1 cellular context compared by ENCODE assay signal in the genomic region with DNA sequence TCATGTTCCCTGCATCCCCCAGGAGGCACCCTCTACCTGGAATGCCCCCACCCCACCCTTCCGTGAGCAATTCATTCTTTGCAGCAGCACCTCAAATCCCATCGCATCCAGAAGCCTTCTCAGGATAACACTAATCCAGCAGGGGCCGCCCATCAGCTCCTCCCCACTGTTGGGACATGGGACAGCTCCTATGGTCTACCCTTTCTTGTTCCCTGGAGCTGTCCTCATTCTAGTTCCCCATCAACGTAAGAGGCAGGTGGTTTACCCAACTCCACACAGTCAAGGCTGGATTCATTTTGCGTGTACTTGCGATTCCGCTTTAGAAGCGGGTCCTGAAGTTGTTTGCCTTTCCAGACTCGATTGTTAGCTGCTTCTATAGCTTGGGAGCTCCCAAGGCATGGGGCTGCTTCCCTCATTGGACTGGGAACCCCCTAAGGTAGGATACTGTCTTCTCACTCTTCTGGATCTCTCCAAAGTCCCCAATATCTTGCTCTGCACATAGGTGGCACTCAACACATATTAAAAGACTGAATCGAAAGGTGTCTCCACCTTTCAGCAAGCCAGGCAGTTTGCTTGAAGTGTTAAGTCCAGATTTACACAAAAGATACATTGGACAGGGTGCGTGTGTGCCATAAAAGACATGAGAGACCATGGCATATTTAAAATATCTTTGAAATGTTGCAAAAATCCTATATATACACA.
TF ChIP-seq lines count a peak whose summit lies in the region.

No MANE protein-coding gene starts in this region.

TF ChIP-seq in H1, 55 proteins besides CTCF, POLR2A, EP300 and RAD21:
- TF ChIP-seq ZNF274 (IDR thresholded peaks at IDR 0.05; ENCODE audit: borderline replicate concordance, extremely low read depth, low read length) (no peak), YY1 (IDR thresholded peaks at IDR 0.05; ENCODE audit: low read depth, low read length) (no peak), RFX5 (IDR thresholded peaks at IDR 0.05; ENCODE audit: borderline replicate concordance, low read depth, low read length) (no peak), KDM5A (IDR thresholded peaks at IDR 0.05; ENCODE audit: low read length) (no peak), SRF (IDR thresholded peaks at IDR 0.05; ENCODE audit: low read depth, low read length) (no peak), GTF2F1 (IDR thresholded peaks at IDR 0.05; ENCODE audit: borderline replicate concordance, low read depth, low read length) (no peak), NRF1 (IDR thresholded peaks at IDR 0.05; ENCODE audit: low read depth, low read length) (no peak), CEBPB (IDR thresholded peaks at IDR 0.05; ENCODE audit: low read depth, low read length) (no peak), BRCA1 (IDR thresholded peaks at IDR 0.05; ENCODE audit: low read depth, low read length) (no peak), CTBP2 (IDR thresholded peaks at IDR 0.05; ENCODE audit: borderline replicate concordance, insufficient read depth, insufficient read length, low read length) (no peak), BCL11A (IDR thresholded peaks at IDR 0.05; ENCODE audit: low read depth in 2 of 2, low read length in 2 of 2) (no peak), CHD2 (IDR thresholded peaks at IDR 0.05; ENCODE audit: low read length) (no peak), SP4 (IDR thresholded peaks at IDR 0.05; ENCODE audit: low read length) (no peak), TAF1 (IDR thresholded peaks at IDR 0.05; ENCODE audit: low read depth, low read length) (no peak), TAF7 (optimal IDR thresholded peaks at IDR 0.05; ENCODE audit: borderline replicate concordance, low read depth, low read length) (no peak)
- TF ChIP-seq, protein P1, sequence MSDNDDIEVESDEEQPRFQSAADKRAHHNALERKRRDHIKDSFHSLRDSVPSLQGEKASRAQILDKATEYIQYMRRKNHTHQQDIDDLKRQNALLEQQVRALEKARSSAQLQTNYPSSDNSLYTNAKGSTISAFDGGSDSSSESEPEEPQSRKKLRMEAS (IDR thresholded peaks at IDR 0.05), result no peak
- TF ChIP-seq, protein P2, sequence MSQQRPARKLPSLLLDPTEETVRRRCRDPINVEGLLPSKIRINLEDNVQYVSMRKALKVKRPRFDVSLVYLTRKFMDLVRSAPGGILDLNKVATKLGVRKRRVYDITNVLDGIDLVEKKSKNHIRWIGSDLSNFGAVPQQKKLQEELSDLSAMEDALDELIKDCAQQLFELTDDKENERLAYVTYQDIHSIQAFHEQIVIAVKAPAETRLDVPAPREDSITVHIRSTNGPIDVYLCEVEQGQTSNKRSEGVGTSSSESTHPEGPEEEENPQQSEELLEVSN (IDR thresholded peaks at IDR 0.05), result no peak
